ENCODE assay signal across 7 cellular contexts in genomic region chr5:72641164-72641563, GRCh38.
"Had no signal": no experiment of that assay in that cellular context is flagged by ENCODE, and none has a peak within 500 bp of the region (broad histone marks: within the 10 kb centered on the region; RNA-seq: fewer than 3 reads in every experiment).

No MANE protein-coding gene starts in this region.

- ATAC-seq: GM12878 had no signal

- FAIRE-seq: G401.6, GM12878, GM12891, GM18507, GM19239 had no signal

- DNase-seq: GDM1, GF-D8 had no signal

- H3K4me3 ChIP-seq: GM12878 had no signal
